In genomic region chr6:71332012-71332411, GRCh38 we compare ENCODE assay signal across 23 cellular contexts. TPM values are rescaled to one million over a fixed set of nuclear protein-coding genes. Genes with fewer than 3 reads are reported as not detected.
DNase-seq lines count a peak whose midpoint lies in the region; ATAC-seq and TF ChIP-seq lines count a peak whose summit lies in the region.
"Had no signal": no experiment of that assay in that cellular context is flagged by ENCODE, and none has a peak within 500 bp of the region (broad histone marks: within the 10 kb centered on the region; RNA-seq: fewer than 3 reads in every experiment).

No MANE protein-coding gene starts in this region.

- no peaks in the 10 kb centered on the region for H3K36me3 Mint-ChIP-seq in Caco-2 (ENCODE audit: insufficient read depth, unreplicated experiment)
- no peaks in the 10 kb centered on the region for H3K36me3 Mint-ChIP-seq in immature natural killer cell
- H3K36me3 Mint-ChIP-seq: IgD-negative memory B cell had no signal

- H3K9me3 Mint-ChIP-seq in Caco-2 (ENCODE audit: unreplicated experiment) (no peaks in the 10 kb centered on the region), immature natural killer cell (no peaks in the 10 kb centered on the region)
- H3K9me3 Mint-ChIP-seq: IgD-negative memory B cell had no signal

- ATAC-seq in GM19035 (IDR thresholded peaks at IDR 0.05; ENCODE audit: unreplicated experiment): no peak
- ATAC-seq: PC-3, T-helper 17 cell had no signal

- no peaks in the 10 kb centered on the region for H3K36me3 ChIP-seq in Caco-2 (ENCODE audit: control insufficient read depth, insufficient read depth, low read length)
- H3K36me3 ChIP-seq: MG63 had no signal

- no peaks in the 10 kb centered on the region for H3K4me1 ChIP-seq in Caco-2

- H3K4me1 Mint-ChIP-seq in Caco-2 (ENCODE audit: low read depth, unreplicated experiment) (no peaks in the 10 kb centered on the region), immature natural killer cell (no peaks in the 10 kb centered on the region)
- H3K4me1 Mint-ChIP-seq: IgD-negative memory B cell, T-helper 17 cell had no signal

- no peak overlapping the region for H3K4me3 ChIP-seq in fibroblast of villous mesenchyme (ENCODE audit: low read depth, low read length)
- H3K4me3 ChIP-seq in Caco-2 (ENCODE audit: low read depth, low read length): no peak overlapping the region
- H3K4me3 ChIP-seq: MG63 had no signal

- H3K4me3 Mint-ChIP-seq in Caco-2 (ENCODE audit: unreplicated experiment) (no peak overlapping the region), immature natural killer cell (no peak overlapping the region)
- H3K4me3 Mint-ChIP-seq: B cell, IgD-negative memory B cell, T-helper 17 cell had no signal

- CTCF ChIA-PET in Caco-2 (lab: Charles Lee): no interaction called here

- H3K9me3 ChIP-seq in Caco-2: no peaks in the 10 kb centered on the region
- H3K9me3 ChIP-seq: MG63 had no signal

- POLR2A ChIA-PET in Caco-2 (lab: Charles Lee): no interaction called here

- H3K27ac Mint-ChIP-seq in Caco-2 (ENCODE audit: unreplicated experiment) (no peak overlapping the region), immature natural killer cell (no peak overlapping the region)
- H3K27ac Mint-ChIP-seq: B cell, IgD-negative memory B cell, T-helper 17 cell had no signal

- intact Hi-C loops in Caco-2 (cut with micrococcal nuclease; ENCODE audit: unreplicated experiment): no loop called here

- DNase-seq in DMS153 (lab: John Stamatoyannopoulos, UW) (peak; percentile 35), DMS153 treated with DMSO at 0.1 percent for 48 hours (lab: John Stamatoyannopoulos, UW; ENCODE audit: unreplicated experiment) (no peak), EL (peak; percentile 11), NCI-H748 treated with DMSO at 0.1 percent for 48 hours (lab: John Stamatoyannopoulos, UW) (peak; percentile 38), fibroblast of villous mesenchyme (ENCODE audit: low read depth) (peak; percentile 37), Caco-2 (no peak), immature natural killer cell (no peak)
- DNase-seq: DMS79 treated with DMSO at 0.1 percent for 48 hours, GDM1, Karpas-422, MG63, NCI-H1048, NCI-H146, NCI-H2029 treated with DMSO at 0.1 percent for 48 hours, NCI-H2171, NCI-H446, NCI-H82, PC-3, RPMI8226, T-helper 17 cell had no signal

- no TSS peak for BruUV-seq in Caco-2 (replicated peaks; lab: Mats Ljungman, UMichigan)

- H3K27me3 Mint-ChIP-seq in Caco-2 (ENCODE audit: insufficient read depth, unreplicated experiment) (peaks cover 4% of the 10 kb centered on the region), immature natural killer cell (ENCODE audit: low read depth in 3 of 3) (peaks cover 0 to 8% (median 0%) of the 10 kb centered on the region in 3 donors)

- no peaks in the 10 kb centered on the region for H3K27me3 ChIP-seq in Caco-2 (replicated peaks; ENCODE audit: control insufficient read depth, insufficient read depth, low read length)
- H3K27me3 ChIP-seq: MG63 had no signal

- no peak for TF ChIP-seq CTCF in fibroblast of villous mesenchyme (IDR thresholded peaks at IDR 0.05; ENCODE audit: insufficient read depth, low read depth, low read length)
- TF ChIP-seq CTCF in Caco-2 (IDR thresholded peaks at IDR 0.05; ENCODE audit: insufficient read depth in 1 of 2, low read depth in 1 of 2, low read length in 1 of 2, severe bottlenecking in 1 of 2, unreplicated experiment in 1 of 2): no peak

RNA-seq across cellular contexts. Expression of gene OGFRL1, which starts 43.4 kb away (rescaled TPM):
- total RNA-seq in fibroblast of villous mesenchyme: 90.8 and 241 TPM in 2 replicates
- total RNA-seq in Caco-2 (2022): 5.7 and 6.9 TPM in 2 replicates
- 1 to 10 TPM; 4.0 to 7.1 (median 6.1) TPM for polyA plus RNA-seq in immature natural killer cell

Comparison
In these comparisons a context has a peak if more than half of its experiments do, and no peak if none do; other contexts are left out.
1. DNase-seq: peak in DMS153 (single experiment), EL (single experiment), NCI-H748 treated with DMSO at 0.1 percent for 48 hours (single experiment) and fibroblast of villous mesenchyme (single experiment); none in DMS153 treated with DMSO at 0.1 percent for 48 hours (single experiment), Caco-2 (0 of 2) and immature natural killer cell (0 of 3).
2. RNA of gene OGFRL1, which starts 43.4 kb away (total RNA-seq): 90.8 to 241 TPM in fibroblast of villous mesenchyme; 5.7 to 6.9 TPM in Caco-2; every median in the first group is over 10 times any median in the second.